1 cellular context compared by ENCODE assay signal in the genomic region with DNA sequence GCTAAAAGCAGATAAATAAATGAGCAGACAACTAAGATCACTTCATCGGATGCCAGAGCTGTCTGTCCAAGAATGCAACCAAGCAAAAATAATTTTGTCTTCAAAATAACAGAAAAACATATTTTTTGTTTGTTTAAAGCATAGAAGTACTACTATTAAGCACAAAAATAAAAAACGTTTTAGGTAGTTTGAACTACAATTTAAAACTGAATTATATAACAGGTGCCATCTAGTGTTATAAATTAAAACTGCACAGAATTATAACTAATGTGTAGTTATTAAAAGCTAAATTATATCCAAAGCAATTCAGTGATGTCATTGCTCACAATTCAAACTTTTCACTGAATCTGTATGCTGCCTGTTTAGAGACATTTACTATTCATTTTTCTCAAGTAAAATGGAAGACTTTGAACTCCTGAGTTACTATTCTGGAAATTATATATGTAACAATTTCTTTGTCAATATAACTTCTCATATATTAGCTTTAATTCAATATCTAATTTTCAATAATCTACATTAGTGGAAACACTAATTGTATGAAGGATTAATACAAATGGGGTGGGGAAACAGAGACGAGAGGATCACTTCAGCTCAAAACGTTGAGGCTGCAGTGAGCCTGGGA.
TF ChIP-seq lines count a peak whose summit lies in the region.

No MANE protein-coding gene starts in this region.

TF ChIP-seq in endothelial cell of umbilical vein, 7 proteins besides CTCF, POLR2A, EP300 and RAD21 (continued from another document):
- no peak for TF ChIP-seq GATA2 (IDR thresholded peaks at IDR 0.05; ENCODE audit: insufficient read depth, insufficient read length, low read depth, low read length)
- no peak for TF ChIP-seq JUN (IDR thresholded peaks at IDR 0.05; ENCODE audit: borderline replicate concordance, insufficient read depth, insufficient read length, low read depth)
- no peak for TF ChIP-seq MYC (IDR thresholded peaks at IDR 0.05; ENCODE audit: low read depth, low read length)
